In the genomic region with DNA sequence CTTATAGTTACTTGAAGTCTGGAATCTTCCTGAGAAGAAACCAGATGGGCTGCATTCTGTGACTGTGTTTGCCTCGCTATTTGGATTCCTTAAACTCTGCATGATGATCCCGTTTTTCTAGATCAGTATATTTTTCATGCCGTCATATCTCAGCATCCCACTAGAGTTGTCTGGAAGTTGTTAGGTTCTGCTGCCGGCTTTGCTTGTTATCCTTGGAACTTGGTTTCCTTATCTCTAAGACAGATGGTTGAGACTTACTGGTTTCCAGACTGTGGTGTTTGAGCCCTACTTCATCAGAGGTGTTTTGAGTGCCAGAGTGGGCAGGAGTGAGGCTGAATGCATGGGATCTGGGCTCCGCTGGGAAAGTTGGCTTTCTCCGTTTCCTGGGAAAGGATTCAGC, we compare ENCODE assay signal across 20 cellular contexts.
"Had no signal": no experiment of that assay in that cellular context is flagged by ENCODE, and none has a peak within 500 bp of the region (broad histone marks: within the 10 kb centered on the region; RNA-seq: fewer than 3 reads in every experiment).

No MANE protein-coding gene starts in this region.

- H3K27ac Mint-ChIP-seq: activated CD8-positive, alpha-beta memory T cell treated with anti-CD3 and anti-CD28 coated beads, Interleukin-2, amount 10 ng/mL, durations not matched to agents 7 days and 5 days; mesothelial cell of epicardium had no signal

- H3K4me1 Mint-ChIP-seq: mesothelial cell of epicardium had no signal

- H3K9me3 ChIP-seq: body of pancreas, lower lobe of right lung, neutrophil, sigmoid colon, spleen had no signal

- H3K27ac ChIP-seq: body of pancreas, lower lobe of right lung, neutrophil, parathyroid adenoma, sigmoid colon, spleen had no signal

- H3K4me3 ChIP-seq: body of pancreas, lower lobe of right lung, sigmoid colon, spleen had no signal

- H3K27me3 ChIP-seq: body of pancreas, neutrophil, sigmoid colon, spleen had no signal

- ATAC-seq: activated CD8-positive, alpha-beta memory T cell treated with anti-CD3 and anti-CD28 coated beads, Interleukin-2, amount 10 ng/mL, durations not matched to agents 7 days and 5 days; activated T-cell treated with anti-CD3 and anti-CD28 coated beads, Interleukin-2, amount 50 U/mL, for 4 hours; body of pancreas; left cardiac atrium; lower lobe of right lung had no signal

- H3K4me1 ChIP-seq: body of pancreas, parathyroid adenoma had no signal

- H3K4me3 Mint-ChIP-seq: activated CD8-positive, alpha-beta memory T cell treated with anti-CD3 and anti-CD28 coated beads, Interleukin-2, amount 10 ng/mL, durations not matched to agents 7 days and 5 days; activated T-cell treated with anti-CD3 and anti-CD28 coated beads, Interleukin-2, amount 50 U/mL, for 4 hours; central memory CD8-positive, alpha-beta T cell; mesothelial cell of epicardium had no signal

- H3K9me3 Mint-ChIP-seq: activated T-cell treated with anti-CD3 and anti-CD28 coated beads, Interleukin-2, amount 50 U/mL, for 4 hours; central memory CD8-positive, alpha-beta T cell; mesothelial cell of epicardium had no signal

- H3K9ac ChIP-seq: parathyroid adenoma had no signal

- H2AFZ ChIP-seq: parathyroid adenoma had no signal

- DNase-seq: activated CD4-positive, alpha-beta T cell treated with anti-CD3 and anti-CD28 coated beads, Interleukin-2, amount 50 U/mL, for 4 hours; activated CD4-positive, CD25-positive, alpha-beta regulatory T cell treated with anti-CD3 and anti-CD28 coated beads, Interleukin-2, amount 50 U/mL, for 72 hours; activated CD8-positive, alpha-beta memory T cell treated with anti-CD3 and anti-CD28 coated beads, Interleukin-2, amount 10 ng/mL, durations not matched to agents 7 days and 5 days; activated effector memory CD4-positive, alpha-beta T cell treated with Interleukin-2 at 50 U/mL for 16 hours; activated naive CD4-positive, alpha-beta T cell treated with anti-CD3 and anti-CD28 coated beads, Interleukin-2, amount 50 U/mL, for 16 hours; activated T-cell treated with anti-CD3 and anti-CD28 coated beads, Interleukin-2, amount 50 U/mL, for 4 hours; amniotic stem cell; body of pancreas; cortex of kidney; effector CD4-positive, alpha-beta T cell; foreskin melanocyte; head of caudate nucleus; left cardiac atrium; lower lobe of right lung; sigmoid colon; spleen had no signal

- H3K27me3 Mint-ChIP-seq: activated CD8-positive, alpha-beta memory T cell treated with anti-CD3 and anti-CD28 coated beads, Interleukin-2, amount 10 ng/mL, durations not matched to agents 7 days and 5 days; central memory CD8-positive, alpha-beta T cell had no signal
